13 cellular contexts compared by ENCODE assay signal in genomic region chr11:46378296-46378695, GRCh38. TPM values are rescaled to one million over a fixed set of nuclear protein-coding genes. Genes with fewer than 3 reads are reported as not detected.
"Had no signal": no experiment of that assay in that cellular context is flagged by ENCODE, and none has a peak within 500 bp of the region (broad histone marks: within the 10 kb centered on the region; RNA-seq: fewer than 3 reads in every experiment).

No MANE protein-coding gene starts in this region.

- H3K9me3 Mint-ChIP-seq: activated CD4-positive, alpha-beta T cell treated with anti-CD3 and anti-CD28 coated beads, Interleukin-2, amount 10 ng/mL, durations not matched to agents 7 days and 5 days; activated T-helper 17 cell treated with anti-CD3 and anti-CD28 coated beads, Interleukin-2, amount 50 U/mL, for 72 hours; endodermal cell; neural crest cell had no signal

- H3K36me3 ChIP-seq: ovary had no signal

- H3K27ac ChIP-seq: ascending aorta, ovary, sigmoid colon had no signal

- H3K9me3 ChIP-seq: ascending aorta, breast epithelium, ovary, sigmoid colon had no signal

- H3K4me3 Mint-ChIP-seq: activated CD4-positive, alpha-beta T cell treated with anti-CD3 and anti-CD28 coated beads, Interleukin-2, amount 10 ng/mL, durations not matched to agents 7 days and 5 days; activated T-helper 17 cell treated with anti-CD3 and anti-CD28 coated beads, Interleukin-2, amount 50 U/mL, for 72 hours; endodermal cell had no signal

- H3K27me3 ChIP-seq: breast epithelium, ovary had no signal

- H3K27ac Mint-ChIP-seq: activated T-helper 17 cell treated with anti-CD3 and anti-CD28 coated beads, Interleukin-2, amount 50 U/mL, for 72 hours; endodermal cell had no signal

- DNase-seq: activated CD4-positive, alpha-beta T cell treated with anti-CD3 and anti-CD28 coated beads, Interleukin-2, amount 10 ng/mL, durations not matched to agents 7 days and 5 days; activated naive CD4-positive, alpha-beta T cell treated with Interleukin-2 at 50 U/mL for 16 hours; endodermal cell; erythroblast; hippocampal formation; sigmoid colon; stimulated activated CD4-positive, alpha-beta T cell treated with anti-CD3 and anti-CD28 coated beads, Interleukin-1b, Interleukin-23, amount 100 ng/mL, for 48 hours had no signal

- ATAC-seq: activated T-helper 17 cell treated with anti-CD3 and anti-CD28 coated beads, Interleukin-2, amount 50 U/mL, for 72 hours had no signal

- H3K4me3 ChIP-seq: ascending aorta, breast epithelium, ovary, sigmoid colon had no signal

RNA-seq across cellular contexts. Expression of gene CHRM4, which starts 13.3 kb away (rescaled TPM):
- total RNA-seq: ascending aorta, mesenteric fat pad had no signal
